Comparison of ENCODE assay signal across 9 cellular contexts in genomic region chr17:51046527-51047384, GRCh38.
DNase-seq lines count a peak whose midpoint lies in the region; TF ChIP-seq lines count a peak whose summit lies in the region.
"Had no signal": no experiment of that assay in that cellular context is flagged by ENCODE, and none has a peak within 500 bp of the region (broad histone marks: within the 10 kb centered on the region; RNA-seq: fewer than 3 reads in every experiment).

No MANE protein-coding gene starts in this region.

- DNase-seq in DMS153 (lab: John Stamatoyannopoulos, UW): peak; percentile 81
- DNase-seq in NCI-H2196 treated with DMSO at 0.1 percent for 48 hours (lab: John Stamatoyannopoulos, UW; ENCODE audit: unreplicated experiment): peak; percentile 92
- peak; percentile 38 for DNase-seq in colonic mucosa
- peak; percentile 91 for DNase-seq in testis
- no peak for DNase-seq in activated CD8-positive, alpha-beta memory T cell treated with anti-CD3 and anti-CD28 coated beads for 24 hours
- DNase-seq in stimulated activated CD4-positive, alpha-beta T cell treated with anti-CD3 and anti-CD28 coated beads, Interleukin-4, amount 100 ng/mL, for 4 hours: no peak
- DNase-seq in activated CD4-positive, alpha-beta memory T cell treated with anti-CD3 and anti-CD28 coated beads, Interleukin-2, amount 10 ng/mL, durations not matched to agents 7 days and 5 days: no peak

- no peak for TF ChIP-seq CTCF in colonic mucosa (IDR thresholded peaks at IDR 0.05)
- no peak for TF ChIP-seq CTCF in testis (IDR thresholded peaks at IDR 0.05)

- H3K9me3 ChIP-seq in colonic mucosa (no peaks in the 10 kb centered on the region), testis (no peaks in the 10 kb centered on the region)

- no peaks in the 10 kb centered on the region for H3K4me1 Mint-ChIP-seq in activated CD4-positive, alpha-beta memory T cell treated with anti-CD3 and anti-CD28 coated beads, Interleukin-2, amount 10 ng/mL, durations not matched to agents 7 days and 5 days

- peaks cover 7% of the 10 kb centered on the region for H3K36me3 Mint-ChIP-seq in activated CD4-positive, alpha-beta memory T cell treated with anti-CD3 and anti-CD28 coated beads, Interleukin-2, amount 10 ng/mL, durations not matched to agents 7 days and 5 days (ENCODE audit: low read depth)

- CTCF ChIA-PET in activated CD4-positive, alpha-beta memory T cell treated with anti-CD3 and anti-CD28 coated beads, Interleukin-2, amount 10 ng/mL, durations not matched to agents 7 days and 5 days (lab: Charles Lee): interaction anchor here (0.7 to 1.6 kb wide), 7 partner anchors 10 to 106 kb away, joined by 3 to 7 read pairs (median 3); partner anchors contain the start of gene NME1

- no peak overlapping the region for H3K27ac ChIP-seq in colonic mucosa
- H3K27ac ChIP-seq in layer of hippocampus (ENCODE audit: low read depth, low read length): peak overlapping the region; percentile 88
- H3K27ac ChIP-seq in testis: peak overlapping the region; percentile 36 to 50

- TF ChIP-seq POLR2A in testis (IDR thresholded peaks at IDR 0.05): no peak

- 28 to 37% methylated on average over 12 of the region's 12 CpGs for WGBS in testis, 2 donors

- no peak overlapping the region for H3K4me3 Mint-ChIP-seq in activated CD4-positive, alpha-beta memory T cell treated with anti-CD3 and anti-CD28 coated beads, Interleukin-2, amount 10 ng/mL, durations not matched to agents 7 days and 5 days
- H3K4me3 Mint-ChIP-seq: central memory CD8-positive, alpha-beta T cell had no signal

- intact Hi-C loops in colonic mucosa (cut with DNase I) (no loop called here), testis (cut with DNase I; ENCODE audit: low total_unique reads) (no loop called here)

- H3K4me3 ChIP-seq in colonic mucosa (no peak overlapping the region), testis (peak overlapping the region in 1 of 2 donors; percentile 11)

- POLR2A ChIA-PET in activated CD4-positive, alpha-beta memory T cell treated with anti-CD3 and anti-CD28 coated beads, Interleukin-2, amount 10 ng/mL, durations not matched to agents 7 days and 5 days (lab: Charles Lee): interaction anchor here (1.9 kb wide), 1 partner anchor 74 kb away, joined by 7 read pairs; the partner anchor contains the start of gene SPAG9

- H3K27ac Mint-ChIP-seq in activated CD4-positive, alpha-beta memory T cell treated with anti-CD3 and anti-CD28 coated beads, Interleukin-2, amount 10 ng/mL, durations not matched to agents 7 days and 5 days: no peak overlapping the region

- no peak overlapping the region for H3K9ac ChIP-seq in colonic mucosa (ENCODE audit: low read depth in 2 of 2, low read length in 2 of 2)

- no peaks in the 10 kb centered on the region for H3K27me3 Mint-ChIP-seq in activated CD4-positive, alpha-beta memory T cell treated with anti-CD3 and anti-CD28 coated beads, Interleukin-2, amount 10 ng/mL, durations not matched to agents 7 days and 5 days
- H3K27me3 Mint-ChIP-seq: central memory CD8-positive, alpha-beta T cell had no signal

- H3K9me3 Mint-ChIP-seq in activated CD4-positive, alpha-beta memory T cell treated with anti-CD3 and anti-CD28 coated beads, Interleukin-2, amount 10 ng/mL, durations not matched to agents 7 days and 5 days: no peaks in the 10 kb centered on the region
- H3K9me3 Mint-ChIP-seq: central memory CD8-positive, alpha-beta T cell had no signal

- no peaks in the 10 kb centered on the region for H3K27me3 ChIP-seq in colonic mucosa
- no peaks in the 10 kb centered on the region for H3K27me3 ChIP-seq in layer of hippocampus (ENCODE audit: control insufficient read depth, insufficient read depth, low read length)
- H3K27me3 ChIP-seq in testis: no peaks in the 10 kb centered on the region

- H3K36me3 ChIP-seq in colonic mucosa (no peaks in the 10 kb centered on the region), testis (ENCODE audit: low read depth, missing control alignments) (no peaks in the 10 kb centered on the region)

- no peaks in the 10 kb centered on the region for H3K4me1 ChIP-seq in colonic mucosa
- H3K4me1 ChIP-seq in testis: peaks cover 15% of the 10 kb centered on the region

Comparison
In these comparisons a context has a peak if more than half of its experiments do, and no peak if none do; other contexts are left out.
1. DNase-seq: peak in DMS153 (single experiment), NCI-H2196 treated with DMSO at 0.1 percent for 48 hours (single experiment), colonic mucosa (single experiment) and testis (single experiment); none in activated CD8-positive, alpha-beta memory T cell treated with anti-CD3 and anti-CD28 coated beads for 24 hours (single experiment), stimulated activated CD4-positive, alpha-beta T cell treated with anti-CD3 and anti-CD28 coated beads, Interleukin-4, amount 100 ng/mL, for 4 hours (0 of 2) and activated CD4-positive, alpha-beta memory T cell treated with anti-CD3 and anti-CD28 coated beads, Interleukin-2, amount 10 ng/mL, durations not matched to agents 7 days and 5 days (single experiment).